18 cellular contexts compared by ENCODE assay signal in genomic region chr9:119349548-119349947, GRCh38. TPM values are rescaled to one million over a fixed set of nuclear protein-coding genes. Genes with fewer than 3 reads are reported as not detected.
DNase-seq lines count a peak whose midpoint lies in the region; ATAC-seq and TF ChIP-seq lines count a peak whose summit lies in the region.
"Had no signal": no experiment of that assay in that cellular context is flagged by ENCODE, and none has a peak within 500 bp of the region (broad histone marks: within the 10 kb centered on the region; RNA-seq: fewer than 3 reads in every experiment).

No MANE protein-coding gene starts in this region.

- no peaks in the 10 kb centered on the region for H3K9me3 Mint-ChIP-seq in nephron

- H3K4me3 Mint-ChIP-seq in nephron = peak overlapping the region; percentile 27 to 60 (median 48)
- H3K4me3 Mint-ChIP-seq: natural killer cell treated with Interleukin-12 subunit alpha and Interleukin-12 subunit beta and Interleukin-15 and Interleukin-18, amount 100 ng/mL, for 72 hours had no signal

- ATAC-seq in GM21381 (IDR thresholded peaks at IDR 0.05; ENCODE audit: unreplicated experiment) = no peak
- ATAC-seq: HCT116; lower lobe of right lung; natural killer cell treated with Interleukin-12 subunit alpha and Interleukin-12 subunit beta and Interleukin-15 and Interleukin-18, amount 100 ng/mL, for 72 hours had no signal

- DNase-seq in H7 = peak; percentile 50
- peak; percentile 59 for DNase-seq in NCI-H2171 (lab: John Stamatoyannopoulos, UW)
- no peak for DNase-seq in dorsolateral prefrontal cortex
- no peak for DNase-seq in NCI-H526 treated with DMSO at 0.1 percent for 48 hours (lab: John Stamatoyannopoulos, UW)
- no peak for DNase-seq in ovary
- no peak for DNase-seq in NCI-H1436 (lab: John Stamatoyannopoulos, UW)
- DNase-seq: activated effector memory CD4-positive, alpha-beta T cell treated with anti-CD3 and anti-CD28 coated beads, Interleukin-2, amount 50 U/mL, for 16 hours; amniotic stem cell; lower lobe of right lung; NCI-H1930; RPMI8226; substantia nigra; T-helper 1 cell had no signal

- no peaks in the 10 kb centered on the region for H3K27me3 ChIP-seq in H7 (ENCODE audit: control insufficient read depth, insufficient read depth, low read length)
- H3K27me3 ChIP-seq in dorsolateral prefrontal cortex = no peaks in the 10 kb centered on the region
- no peaks in the 10 kb centered on the region for H3K27me3 ChIP-seq in ovary
- H3K27me3 ChIP-seq: right atrium auricular region had no signal

- intact Hi-C loops in dorsolateral prefrontal cortex (cut with DNase I) = no loop called here
- intact Hi-C loops in ovary (cut with DNase I) = no loop called here

- TF ChIP-seq POLR2A in ovary (IDR thresholded peaks at IDR 0.05) = no peak

- H3K27ac ChIP-seq in dorsolateral prefrontal cortex (peak overlapping the region in 40 of 59 donors; percentile 3 to 71 (median 40)), ovary (no peak overlapping the region)
- H3K27ac ChIP-seq: lower lobe of right lung, right atrium auricular region had no signal

- no peak for TF ChIP-seq CTCF in dorsolateral prefrontal cortex (IDR thresholded peaks at IDR 0.05 in 54 of 56, conservative IDR thresholded peaks at IDR 0.05 in 2 of 56; ENCODE audit: low read depth in 1 of 56, partially characterized antibody in 56 of 56)
- peak; percentile 13 to 46 (median 13) for TF ChIP-seq CTCF in nephron (IDR thresholded peaks at IDR 0.05; ENCODE audit: unreplicated experiment in 3 of 3)
- TF ChIP-seq CTCF in ovary (IDR thresholded peaks at IDR 0.05) = no peak

- H3K36me3 Mint-ChIP-seq in nephron (ENCODE audit: low read depth) = no peaks in the 10 kb centered on the region
- H3K36me3 Mint-ChIP-seq: natural killer cell treated with Interleukin-12 subunit alpha and Interleukin-12 subunit beta and Interleukin-15 and Interleukin-18, amount 100 ng/mL, for 72 hours had no signal

- H3K36me3 ChIP-seq in H7 (replicated peaks; ENCODE audit: control insufficient read depth, insufficient read depth, low read length) = no peaks in the 10 kb centered on the region
- H3K36me3 ChIP-seq in ovary = no peaks in the 10 kb centered on the region
- H3K36me3 ChIP-seq: lower lobe of right lung, right atrium auricular region had no signal

- WGBS in ovary, 3 donors = 1 to 6% (median 3%) methylated on average over 9 of the region's 9 CpGs

- H3K27me3 Mint-ChIP-seq in nephron (ENCODE audit: low read depth) = no peaks in the 10 kb centered on the region

- no peaks in the 10 kb centered on the region for H3K4me1 ChIP-seq in ovary (ENCODE audit: insufficient read depth)
- H3K4me1 ChIP-seq: lower lobe of right lung, right atrium auricular region had no signal

- H3K4me3 ChIP-seq in H7 (ENCODE audit: insufficient read depth, low read depth, low read length) = no peak overlapping the region
- H3K4me3 ChIP-seq in dorsolateral prefrontal cortex = peak overlapping the region in 34 of 59 donors; percentile 1 to 50 (median 18)
- no peak overlapping the region for H3K4me3 ChIP-seq in ovary
- H3K4me3 ChIP-seq: lower lobe of right lung, right atrium auricular region had no signal

- peaks cover 29% of the 10 kb centered on the region for H3K4me1 Mint-ChIP-seq in nephron

- H3K9me3 ChIP-seq in ovary = no peaks in the 10 kb centered on the region
- H3K9me3 ChIP-seq: lower lobe of right lung, right atrium auricular region had no signal

- no peak for TF ChIP-seq EP300 in ovary (IDR thresholded peaks at IDR 0.05)

- peak overlapping the region; percentile 88 to 96 (median 94) for H3K27ac Mint-ChIP-seq in nephron
- H3K27ac Mint-ChIP-seq: natural killer cell treated with Interleukin-12 subunit alpha and Interleukin-12 subunit beta and Interleukin-15 and Interleukin-18, amount 100 ng/mL, for 72 hours had no signal

RNA-seq across cellular contexts. Expression of gene BRINP1, which starts 19.7 kb away (rescaled TPM):
- 14.4 and 15.7 TPM in 2 replicates for total RNA-seq in H7 (2014; rRNA removed; shearing (Covaris generic))
- total RNA-seq in dorsolateral prefrontal cortex (10 to 100 TPM; 25.5 to 97.0 (median 67.9) TPM), ovary (under 1 TPM in 1 of 7 donors, not detected in 6; 0.13 TPM)
- under 1 TPM; 0.08 to 0.32 TPM for polyA plus RNA-seq in ovary
- total RNA-seq: natural killer cell treated with Interleukin-12 subunit alpha and Interleukin-12 subunit beta and Interleukin-15 and Interleukin-18, amount 100 ng/mL, for 72 hours had no signal

Comparison
In these comparisons a context has a peak if more than half of its experiments do, and no peak if none do; other contexts are left out.
1. DNase-seq: peak in H7 (single experiment) and NCI-H2171 (single experiment); none in dorsolateral prefrontal cortex (0 of 10), NCI-H526 treated with DMSO at 0.1 percent for 48 hours (single experiment), ovary (0 of 5) and NCI-H1436 (single experiment).
2. H3K4me3 ChIP-seq: peak in dorsolateral prefrontal cortex (34 of 59); none in H7 (single experiment) and ovary (single experiment).
3. H3K27ac ChIP-seq: peak in dorsolateral prefrontal cortex (40 of 59); none in ovary (0 of 2).
4. CTCF ChIP-seq: peak in nephron (3 of 3); none in dorsolateral prefrontal cortex (0 of 56) and ovary (0 of 3).
5. RNA of gene BRINP1, which starts 19.7 kb away (total RNA-seq): 25.5 to 97.0 TPM in dorsolateral prefrontal cortex and 14.4 to 15.7 TPM in H7; 0.13 TPM in ovary; every median in the first group is over 10 times any median in the second.